1 cellular context compared by ENCODE assay signal in the genomic region with DNA sequence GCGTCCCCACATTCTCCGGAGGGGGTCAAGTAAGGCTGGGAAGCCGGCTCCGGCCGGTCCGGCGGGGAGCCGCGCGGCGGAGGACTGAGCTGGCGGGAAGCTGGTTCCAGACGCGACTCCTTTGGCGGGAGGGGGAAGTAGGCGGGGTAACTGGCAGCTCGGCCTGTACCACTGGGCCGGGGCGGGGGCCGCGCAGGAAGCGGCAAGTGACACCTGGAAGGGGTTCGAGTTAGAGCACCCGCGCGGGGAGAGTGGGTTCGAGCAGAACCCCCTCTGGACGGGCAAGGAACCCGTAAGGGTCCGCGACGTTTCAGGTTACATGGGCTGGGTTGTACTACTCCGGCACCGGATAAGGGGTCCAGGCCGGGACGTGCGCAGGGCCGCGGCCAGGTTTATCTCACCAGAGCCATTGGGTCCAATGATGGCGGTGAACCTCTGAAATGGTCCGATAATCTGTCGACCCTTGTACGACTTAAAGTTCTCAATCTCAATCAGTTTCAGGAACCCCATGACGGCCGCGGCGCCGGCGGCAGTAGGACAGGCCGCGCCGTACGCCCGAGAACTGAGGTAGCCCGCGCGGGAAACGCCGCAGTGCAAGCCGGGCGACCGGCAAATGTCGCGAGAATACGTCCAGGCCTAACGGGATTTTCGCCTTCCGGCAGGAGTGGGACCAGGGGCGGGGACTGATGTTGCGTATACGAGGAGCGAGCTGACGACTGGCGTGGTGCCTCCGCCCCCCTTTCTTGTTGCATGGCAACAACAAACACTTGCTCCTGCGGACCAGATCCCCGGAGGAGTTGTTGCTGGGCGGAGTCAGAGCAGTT.
A peak's percentile ranks its signal among the peaks of the same experiment; 100 is the strongest.
TF ChIP-seq lines count a peak whose summit lies in the region.

A gene (plus strand): TSS at position 783 of the 824 bp plus-strand sequence. CDS start 3,404 bp downstream, outside the sequence.
A gene (minus strand): TSS at position 564 of the 824 bp plus-strand sequence. CDS start 54 bp downstream, at position 510.

TF ChIP-seq in A549, 52 proteins besides CTCF, POLR2A, EP300 and RAD21 (continued from another document):
- TF ChIP-seq, protein P1, sequence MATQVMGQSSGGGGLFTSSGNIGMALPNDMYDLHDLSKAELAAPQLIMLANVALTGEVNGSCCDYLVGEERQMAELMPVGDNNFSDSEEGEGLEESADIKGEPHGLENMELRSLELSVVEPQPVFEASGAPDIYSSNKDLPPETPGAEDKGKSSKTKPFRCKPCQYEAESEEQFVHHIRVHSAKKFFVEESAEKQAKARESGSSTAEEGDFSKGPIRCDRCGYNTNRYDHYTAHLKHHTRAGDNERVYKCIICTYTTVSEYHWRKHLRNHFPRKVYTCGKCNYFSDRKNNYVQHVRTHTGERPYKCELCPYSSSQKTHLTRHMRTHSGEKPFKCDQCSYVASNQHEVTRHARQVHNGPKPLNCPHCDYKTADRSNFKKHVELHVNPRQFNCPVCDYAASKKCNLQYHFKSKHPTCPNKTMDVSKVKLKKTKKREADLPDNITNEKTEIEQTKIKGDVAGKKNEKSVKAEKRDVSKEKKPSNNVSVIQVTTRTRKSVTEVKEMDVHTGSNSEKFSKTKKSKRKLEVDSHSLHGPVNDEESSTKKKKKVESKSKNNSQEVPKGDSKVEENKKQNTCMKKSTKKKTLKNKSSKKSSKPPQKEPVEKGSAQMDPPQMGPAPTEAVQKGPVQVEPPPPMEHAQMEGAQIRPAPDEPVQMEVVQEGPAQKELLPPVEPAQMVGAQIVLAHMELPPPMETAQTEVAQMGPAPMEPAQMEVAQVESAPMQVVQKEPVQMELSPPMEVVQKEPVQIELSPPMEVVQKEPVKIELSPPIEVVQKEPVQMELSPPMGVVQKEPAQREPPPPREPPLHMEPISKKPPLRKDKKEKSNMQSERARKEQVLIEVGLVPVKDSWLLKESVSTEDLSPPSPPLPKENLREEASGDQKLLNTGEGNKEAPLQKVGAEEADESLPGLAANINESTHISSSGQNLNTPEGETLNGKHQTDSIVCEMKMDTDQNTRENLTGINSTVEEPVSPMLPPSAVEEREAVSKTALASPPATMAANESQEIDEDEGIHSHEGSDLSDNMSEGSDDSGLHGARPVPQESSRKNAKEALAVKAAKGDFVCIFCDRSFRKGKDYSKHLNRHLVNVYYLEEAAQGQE (IDR thresholded peaks at IDR 0.05) = peak; percentile 72
- TF ChIP-seq JUNB (IDR thresholded peaks at IDR 0.05) = no peak
- TF ChIP-seq KDM1A (IDR thresholded peaks at IDR 0.05; ENCODE audit: low read depth) = no peak
- TF ChIP-seq FOSL2 (IDR thresholded peaks at IDR 0.05) = no peak
- TF ChIP-seq FOSL2 (CRISPR knock-in tag; IDR thresholded peaks at IDR 0.05) = no peak
- no peak for TF ChIP-seq MAZ (IDR thresholded peaks at IDR 0.05; ENCODE audit: borderline replicate concordance, low read depth, low read length)
- peak; percentile 60 for TF ChIP-seq GATA3 (IDR thresholded peaks at IDR 0.05; ENCODE audit: borderline replicate concordance)
- TF ChIP-seq, protein P2, sequence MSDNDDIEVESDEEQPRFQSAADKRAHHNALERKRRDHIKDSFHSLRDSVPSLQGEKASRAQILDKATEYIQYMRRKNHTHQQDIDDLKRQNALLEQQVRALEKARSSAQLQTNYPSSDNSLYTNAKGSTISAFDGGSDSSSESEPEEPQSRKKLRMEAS (IDR thresholded peaks at IDR 0.05) = peak; percentile 86
- TF ChIP-seq RNF2 (IDR thresholded peaks at IDR 0.05; ENCODE audit: borderline replicate concordance, low read depth) = no peak
- TF ChIP-seq, protein P3, sequence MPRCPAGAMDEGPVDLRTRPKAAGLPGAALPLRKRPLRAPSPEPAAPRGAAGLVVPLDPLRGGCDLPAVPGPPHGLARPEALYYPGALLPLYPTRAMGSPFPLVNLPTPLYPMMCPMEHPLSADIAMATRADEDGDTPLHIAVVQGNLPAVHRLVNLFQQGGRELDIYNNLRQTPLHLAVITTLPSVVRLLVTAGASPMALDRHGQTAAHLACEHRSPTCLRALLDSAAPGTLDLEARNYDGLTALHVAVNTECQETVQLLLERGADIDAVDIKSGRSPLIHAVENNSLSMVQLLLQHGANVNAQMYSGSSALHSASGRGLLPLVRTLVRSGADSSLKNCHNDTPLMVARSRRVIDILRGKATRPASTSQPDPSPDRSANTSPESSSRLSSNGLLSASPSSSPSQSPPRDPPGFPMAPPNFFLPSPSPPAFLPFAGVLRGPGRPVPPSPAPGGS (IDR thresholded peaks at IDR 0.05) = peak; percentile 64; the same call in 1 of the 3 replicates
- peak; percentile 78 for TF ChIP-seq PHF8 (IDR thresholded peaks at IDR 0.05; ENCODE audit: borderline replicate concordance, low read depth)
- TF ChIP-seq, protein P4, sequence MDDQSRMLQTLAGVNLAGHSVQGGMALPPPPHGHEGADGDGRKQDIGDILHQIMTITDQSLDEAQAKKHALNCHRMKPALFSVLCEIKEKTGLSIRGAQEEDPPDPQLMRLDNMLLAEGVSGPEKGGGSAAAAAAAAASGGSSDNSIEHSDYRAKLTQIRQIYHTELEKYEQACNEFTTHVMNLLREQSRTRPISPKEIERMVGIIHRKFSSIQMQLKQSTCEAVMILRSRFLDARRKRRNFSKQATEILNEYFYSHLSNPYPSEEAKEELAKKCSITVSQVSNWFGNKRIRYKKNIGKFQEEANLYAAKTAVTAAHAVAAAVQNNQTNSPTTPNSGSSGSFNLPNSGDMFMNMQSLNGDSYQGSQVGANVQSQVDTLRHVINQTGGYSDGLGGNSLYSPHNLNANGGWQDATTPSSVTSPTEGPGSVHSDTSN (IDR thresholded peaks at IDR 0.05) = no peak
- TF ChIP-seq FOXS1 (CRISPR knock-in tag; IDR thresholded peaks at IDR 0.05) = no peak
- no peak for TF ChIP-seq MYC (IDR thresholded peaks at IDR 0.05; ENCODE audit: borderline replicate concordance, low read length)
- TF ChIP-seq ZFP36 (IDR thresholded peaks at IDR 0.05; ENCODE audit: borderline replicate concordance, partially characterized antibody) = no peak
- TF ChIP-seq, protein P5, sequence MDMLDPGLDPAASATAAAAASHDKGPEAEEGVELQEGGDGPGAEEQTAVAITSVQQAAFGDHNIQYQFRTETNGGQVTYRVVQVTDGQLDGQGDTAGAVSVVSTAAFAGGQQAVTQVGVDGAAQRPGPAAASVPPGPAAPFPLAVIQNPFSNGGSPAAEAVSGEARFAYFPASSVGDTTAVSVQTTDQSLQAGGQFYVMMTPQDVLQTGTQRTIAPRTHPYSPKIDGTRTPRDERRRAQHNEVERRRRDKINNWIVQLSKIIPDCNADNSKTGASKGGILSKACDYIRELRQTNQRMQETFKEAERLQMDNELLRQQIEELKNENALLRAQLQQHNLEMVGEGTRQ (IDR thresholded peaks at IDR 0.05) = no peak
- TF ChIP-seq, protein P6, sequence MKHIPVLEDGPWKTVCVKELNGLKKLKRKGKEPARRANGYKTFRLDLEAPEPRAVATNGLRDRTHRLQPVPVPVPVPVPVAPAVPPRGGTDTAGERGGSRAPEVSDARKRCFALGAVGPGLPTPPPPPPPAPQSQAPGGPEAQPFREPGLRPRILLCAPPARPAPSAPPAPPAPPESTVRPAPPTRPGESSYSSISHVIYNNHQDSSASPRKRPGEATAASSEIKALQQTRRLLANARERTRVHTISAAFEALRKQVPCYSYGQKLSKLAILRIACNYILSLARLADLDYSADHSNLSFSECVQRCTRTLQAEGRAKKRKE (CRISPR knock-in tag; IDR thresholded peaks at IDR 0.05; ENCODE audit: low read depth) = no peak
- peak; percentile 76; the same call in 1 of the 2 replicates for TF ChIP-seq RFX5 (IDR thresholded peaks at IDR 0.05)
- TF ChIP-seq RARB (CRISPR knock-in tag; IDR thresholded peaks at IDR 0.05) = no peak
- no peak for TF ChIP-seq NFE2L2 (conservative IDR thresholded peaks at IDR 0.05; ENCODE audit: low read length)
- TF ChIP-seq HOXB5 (CRISPR knock-in tag; IDR thresholded peaks at IDR 0.05) = no peak
- TF ChIP-seq, protein P7, sequence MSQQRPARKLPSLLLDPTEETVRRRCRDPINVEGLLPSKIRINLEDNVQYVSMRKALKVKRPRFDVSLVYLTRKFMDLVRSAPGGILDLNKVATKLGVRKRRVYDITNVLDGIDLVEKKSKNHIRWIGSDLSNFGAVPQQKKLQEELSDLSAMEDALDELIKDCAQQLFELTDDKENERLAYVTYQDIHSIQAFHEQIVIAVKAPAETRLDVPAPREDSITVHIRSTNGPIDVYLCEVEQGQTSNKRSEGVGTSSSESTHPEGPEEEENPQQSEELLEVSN (IDR thresholded peaks at IDR 0.05; ENCODE audit: borderline replicate concordance, low read depth) = peak; percentile 79
- no peak for TF ChIP-seq CEBPB (IDR thresholded peaks at IDR 0.05)
- TF ChIP-seq, protein P8, sequence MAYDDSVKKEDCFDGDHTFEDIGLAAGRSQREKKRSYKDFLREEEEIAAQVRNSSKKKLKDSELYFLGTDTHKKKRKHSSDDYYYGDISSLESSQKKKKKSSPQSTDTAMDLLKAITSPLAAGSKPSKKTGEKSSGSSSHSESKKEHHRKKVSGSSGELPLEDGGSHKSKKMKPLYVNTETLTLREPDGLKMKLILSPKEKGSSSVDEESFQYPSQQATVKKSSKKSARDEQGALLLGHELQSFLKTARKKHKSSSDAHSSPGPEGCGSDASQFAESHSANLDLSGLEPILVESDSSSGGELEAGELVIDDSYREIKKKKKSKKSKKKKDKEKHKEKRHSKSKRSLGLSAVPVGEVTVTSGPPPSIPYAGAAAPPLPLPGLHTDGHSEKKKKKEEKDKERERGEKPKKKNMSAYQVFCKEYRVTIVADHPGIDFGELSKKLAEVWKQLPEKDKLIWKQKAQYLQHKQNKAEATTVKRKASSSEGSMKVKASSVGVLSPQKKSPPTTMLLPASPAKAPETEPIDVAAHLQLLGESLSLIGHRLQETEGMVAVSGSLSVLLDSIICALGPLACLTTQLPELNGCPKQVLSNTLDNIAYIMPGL (CRISPR knock-in tag; IDR thresholded peaks at IDR 0.05; ENCODE audit: borderline replicate concordance) = no peak
